In the genomic region with DNA sequence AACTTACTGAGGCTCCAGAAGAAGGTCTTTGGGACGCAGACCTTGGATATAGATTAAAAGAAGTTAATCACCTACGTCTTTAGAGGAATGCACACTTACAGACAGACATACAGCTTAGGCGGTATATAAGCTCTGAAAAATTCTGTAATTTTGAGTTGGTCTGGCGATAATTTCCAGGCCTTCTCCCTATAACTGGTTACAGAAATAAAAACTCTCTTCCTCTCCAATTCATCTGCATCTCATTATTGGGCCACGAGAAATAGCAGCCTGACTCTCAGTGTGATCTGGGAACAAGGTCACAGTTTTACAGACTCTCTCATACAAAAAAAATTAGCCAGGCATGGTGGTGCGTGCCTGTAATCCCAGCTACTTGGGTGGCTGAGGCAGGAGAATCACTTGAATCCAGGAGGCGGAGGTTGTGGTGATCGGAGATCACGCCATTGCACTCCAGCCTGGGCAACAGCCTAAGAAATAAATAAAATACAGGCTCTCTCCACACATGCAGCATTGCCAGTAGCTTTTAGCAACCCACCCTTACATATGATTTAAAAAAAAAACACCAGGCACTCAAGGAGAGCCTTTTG, we compare ENCODE assay signal across 1 cellular context.
TF ChIP-seq lines count a peak whose summit lies in the region.

No MANE protein-coding gene starts in this region.

TF ChIP-seq in HEK293, 187 proteins besides CTCF, POLR2A, EP300 and RAD21:
- TF ChIP-seq, protein P1, sequence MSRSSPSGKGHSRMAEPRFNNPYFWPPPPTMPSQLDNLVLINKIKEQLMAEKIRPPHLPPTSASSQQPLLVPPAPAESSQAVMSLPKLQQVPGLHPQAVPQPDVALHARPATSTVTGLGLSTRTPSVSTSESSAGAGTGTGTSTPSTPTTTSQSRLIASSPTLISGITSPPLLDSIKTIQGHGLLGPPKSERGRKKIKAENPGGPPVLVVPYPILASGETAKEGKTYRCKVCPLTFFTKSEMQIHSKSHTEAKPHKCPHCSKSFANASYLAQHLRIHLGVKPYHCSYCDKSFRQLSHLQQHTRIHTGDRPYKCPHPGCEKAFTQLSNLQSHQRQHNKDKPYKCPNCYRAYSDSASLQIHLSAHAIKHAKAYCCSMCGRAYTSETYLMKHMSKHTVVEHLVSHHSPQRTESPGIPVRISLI (tag by site-specific recombination; IDR thresholded peaks at IDR 0.05): peak; percentile 54; the same call in 1 of the 2 replicates
- TF ChIP-seq ZNF391 (tag by site-specific recombination; IDR thresholded peaks at IDR 0.05; ENCODE audit: borderline replicate concordance, low read depth) (no peak), ZNF785 (tag by site-specific recombination; IDR thresholded peaks at IDR 0.05) (no peak)
